Comparison of ENCODE assay signal across 8 cellular contexts in genomic region chr15:45200001-45200798, GRCh38. TPM values are rescaled to one million over a fixed set of nuclear protein-coding genes. Genes with fewer than 3 reads are reported as not detected.
DNase-seq lines count a peak whose midpoint lies in the region; ATAC-seq and TF ChIP-seq lines count a peak whose summit lies in the region.

No MANE protein-coding gene starts in this region.

- no peaks in the 10 kb centered on the region for H3K36me3 ChIP-seq in ACC112 (ENCODE audit: insufficient read depth, low read length)
- H3K36me3 ChIP-seq in kidney epithelial cell (ENCODE audit: control insufficient read depth, insufficient read depth, low read length), result no peaks in the 10 kb centered on the region

- peak; percentile 46 for ATAC-seq in GM18868 (IDR thresholded peaks at IDR 0.05; ENCODE audit: unreplicated experiment)
- peak; percentile 43 for ATAC-seq in HG03103 (IDR thresholded peaks at IDR 0.05; ENCODE audit: low read depth, unreplicated experiment)

- H3K4me3 ChIP-seq in ACC112 (ENCODE audit: low read depth, low read length), result peak overlapping the region; percentile 100
- peak overlapping the region; percentile 85 for H3K4me3 ChIP-seq in WI38 (ENCODE audit: low read depth, low read length)
- H3K4me3 ChIP-seq in kidney epithelial cell (ENCODE audit: low read depth, low read length), result peak overlapping the region; percentile 46

- H3K4me1 ChIP-seq in ACC112 (ENCODE audit: control insufficient read depth, insufficient read depth, low read length, unreplicated experiment), result peaks cover 6% of the 10 kb centered on the region

- H3K27me3 ChIP-seq in ACC112 (ENCODE audit: insufficient read depth, low read length) (no peaks in the 10 kb centered on the region), kidney epithelial cell (ENCODE audit: control insufficient read depth, insufficient read depth, low read length) (no peaks in the 10 kb centered on the region)

- DNase-seq in NCI-H2227 (lab: John Stamatoyannopoulos, UW; ENCODE audit: unreplicated experiment), result peak; percentile 91
- peak; percentile 97 for DNase-seq in central memory CD4-positive, alpha-beta T cell
- DNase-seq in kidney epithelial cell (ENCODE audit: low read depth), result peak; percentile 67
- DNase-seq in stimulated activated CD4-positive, alpha-beta T cell treated with anti-CD3 and anti-CD28 coated beads, Interleukin-15, amount 100 ng/mL, for 24 hours, result peak; percentile 94

- H2AFZ ChIP-seq in ACC112 (ENCODE audit: low read length, unreplicated experiment), result peak overlapping the region; percentile 99

- no peaks in the 10 kb centered on the region for H3K79me2 ChIP-seq in ACC112 (ENCODE audit: control insufficient read depth, insufficient read depth, low read length, unreplicated experiment)

- TF ChIP-seq CTCF in WI38 (IDR thresholded peaks at IDR 0.05; ENCODE audit: low read depth, low read length), result no peak
- TF ChIP-seq CTCF in kidney epithelial cell (IDR thresholded peaks at IDR 0.05; ENCODE audit: insufficient read depth, low read length, poor library complexity, severe bottlenecking), result no peak

- peak overlapping the region; percentile 84 for H3K27ac ChIP-seq in ACC112 (ENCODE audit: low read depth, low read length)

RNA-seq across cellular contexts. Expression of gene SHF, which starts 12.4 kb away (rescaled TPM):
- total RNA-seq in kidney epithelial cell, result 0.89 and 1.6 TPM in 2 replicates

RNA-seq across cellular contexts. Expression of gene SLC28A2, which starts 51.8 kb away (rescaled TPM):
- total RNA-seq in kidney epithelial cell, result not detected in 2 replicates

Comparison
In these comparisons a context has a peak if more than half of its experiments do, and no peak if none do; other contexts are left out.
1. Peak in every context shown above with its lines: DNase-seq, ATAC-seq, H3K4me3 ChIP-seq and H3K27ac ChIP-seq.
2. H3K4me3 ChIP-seq: peak in every context shown above with its lines; median percentile 100 in ACC112; 85 in WI38; 46 in kidney epithelial cell.